In genomic region chr19:18415177-18415867, GRCh38 we compare ENCODE assay signal across 8 cellular contexts. TPM values are rescaled to one million over a fixed set of nuclear protein-coding genes. Genes with fewer than 3 reads are reported as not detected.
A peak's percentile ranks its signal among the peaks of the same experiment; 100 is the strongest.
DNase-seq lines count a peak whose midpoint lies in the region; ATAC-seq, FAIRE-seq and TF ChIP-seq lines count a peak whose summit lies in the region.

No MANE protein-coding gene starts in this region.

- peak overlapping the region; percentile 85 for H3K4me3 Mint-ChIP-seq in activated naive CD8-positive, alpha-beta T cell treated with anti-CD3 and anti-CD28 coated beads, Interleukin-2, amount 10 ng/mL, durations not matched to agents 7 days and 5 days
- H3K4me3 Mint-ChIP-seq in immature natural killer cell (peak overlapping the region in 4 of 5 donors; percentile 59 to 85 (median 68)), endothelial cell (ENCODE audit: unreplicated experiment) (no peak overlapping the region)
- H3K4me3 Mint-ChIP-seq in stimulated activated naive B cell treated with anti-CD40 and anti-IgM and Interleukin-4, amounts not matched to agents 10 μg/mL and 1 μg/mL and 100 μg/mL, for 72 hours, result peak overlapping the region; percentile 59 to 63

- peak; percentile 71 for DNase-seq in AG09319 (ENCODE audit: extremely low read depth, low read depth)
- DNase-seq in Jurkat, Clone E6-1 (ENCODE audit: low read depth, low spot score), result no peak
- peak; percentile 49 for DNase-seq in activated naive CD8-positive, alpha-beta T cell treated with anti-CD3 and anti-CD28 coated beads, Interleukin-2, amount 10 ng/mL, durations not matched to agents 7 days and 5 days
- DNase-seq in immature natural killer cell, result no peak
- no peak for DNase-seq in stimulated activated naive B cell treated with anti-CD40 and anti-IgM and Interleukin-4, amounts not matched to agents 10 μg/mL and 1 μg/mL and 100 μg/mL, for 72 hours
- DNase-seq in frontal cortex (ENCODE audit: low spot score in 2 of 2), result no peak
- no peak for DNase-seq in endothelial cell (ENCODE audit: low spot score)
- no peak for DNase-seq in NCI-H526 (lab: John Stamatoyannopoulos, UW)

- H3K27ac Mint-ChIP-seq in activated naive CD8-positive, alpha-beta T cell treated with anti-CD3 and anti-CD28 coated beads, Interleukin-2, amount 10 ng/mL, durations not matched to agents 7 days and 5 days, result peak overlapping the region; percentile 86
- H3K27ac Mint-ChIP-seq in immature natural killer cell, result peak overlapping the region; percentile 83 to 98 (median 94)
- H3K27ac Mint-ChIP-seq in stimulated activated naive B cell treated with anti-CD40 and anti-IgM and Interleukin-4, amounts not matched to agents 10 μg/mL and 1 μg/mL and 100 μg/mL, for 72 hours, result no peak overlapping the region
- no peak overlapping the region for H3K27ac Mint-ChIP-seq in endothelial cell (ENCODE audit: unreplicated experiment)

- no peak for FAIRE-seq in frontal cortex (lab: Jason Lieb, UNC)

- TF ChIP-seq CTCF in AG09319 (IDR thresholded peaks at IDR 0.05; ENCODE audit: low read depth, low read length) (no peak; the same call in 1 of the 2 replicates), endothelial cell (IDR thresholded peaks at IDR 0.05; ENCODE audit: unreplicated experiment) (no peak)

- no peaks in the 10 kb centered on the region for H3K9me3 Mint-ChIP-seq in activated naive CD8-positive, alpha-beta T cell treated with anti-CD3 and anti-CD28 coated beads, Interleukin-2, amount 10 ng/mL, durations not matched to agents 7 days and 5 days
- H3K9me3 Mint-ChIP-seq in immature natural killer cell (no peaks in the 10 kb centered on the region), endothelial cell (ENCODE audit: unreplicated experiment) (no peaks in the 10 kb centered on the region)
- H3K9me3 Mint-ChIP-seq in stimulated activated naive B cell treated with anti-CD40 and anti-IgM and Interleukin-4, amounts not matched to agents 10 μg/mL and 1 μg/mL and 100 μg/mL, for 72 hours, result no peaks in the 10 kb centered on the region

- POLR2A ChIA-PET in activated naive CD8-positive, alpha-beta T cell treated with anti-CD3 and anti-CD28 coated beads, Interleukin-2, amount 10 ng/mL, durations not matched to agents 7 days and 5 days (lab: Charles Lee), result interaction anchor here (0.7 to 7.7 kb wide), 11 partner anchors 14 to 263 kb away, joined by 3 to 103 read pairs (median 4); partner anchors contain the start of genes ISYNA1, JUND, LSM4 and PIK3R2

- ATAC-seq in activated naive CD8-positive, alpha-beta T cell treated with anti-CD3 and anti-CD28 coated beads, Interleukin-2, amount 10 ng/mL, durations not matched to agents 7 days and 5 days (ENCODE audit: low read depth), result no peak
- no peak for ATAC-seq in stimulated activated naive B cell treated with anti-CD40 and anti-IgM and Interleukin-4, amounts not matched to agents 10 μg/mL and 1 μg/mL and 100 μg/mL, for 72 hours (replicated peaks)

- peaks cover 2% of the 10 kb centered on the region for H3K36me3 Mint-ChIP-seq in activated naive CD8-positive, alpha-beta T cell treated with anti-CD3 and anti-CD28 coated beads, Interleukin-2, amount 10 ng/mL, durations not matched to agents 7 days and 5 days
- no peaks in the 10 kb centered on the region for H3K36me3 Mint-ChIP-seq in immature natural killer cell
- no peaks in the 10 kb centered on the region for H3K36me3 Mint-ChIP-seq in stimulated activated naive B cell treated with anti-CD40 and anti-IgM and Interleukin-4, amounts not matched to agents 10 μg/mL and 1 μg/mL and 100 μg/mL, for 72 hours
- H3K36me3 Mint-ChIP-seq in endothelial cell (ENCODE audit: low read depth, unreplicated experiment), result no peaks in the 10 kb centered on the region

- peaks cover 48% of the 10 kb centered on the region for H3K4me1 Mint-ChIP-seq in activated naive CD8-positive, alpha-beta T cell treated with anti-CD3 and anti-CD28 coated beads, Interleukin-2, amount 10 ng/mL, durations not matched to agents 7 days and 5 days
- H3K4me1 Mint-ChIP-seq in immature natural killer cell, result peaks cover 55 to 57% of the 10 kb centered on the region in 2 donors
- peaks cover 41 to 64% of the 10 kb centered on the region in 2 donors for H3K4me1 Mint-ChIP-seq in stimulated activated naive B cell treated with anti-CD40 and anti-IgM and Interleukin-4, amounts not matched to agents 10 μg/mL and 1 μg/mL and 100 μg/mL, for 72 hours
- H3K4me1 Mint-ChIP-seq in endothelial cell (ENCODE audit: unreplicated experiment), result peaks cover 14% of the 10 kb centered on the region

- H3K4me3 ChIP-seq in Jurkat, Clone E6-1 (ENCODE audit: low read length), result peak overlapping the region; percentile 22

- peaks cover 4% of the 10 kb centered on the region for H3K27me3 Mint-ChIP-seq in activated naive CD8-positive, alpha-beta T cell treated with anti-CD3 and anti-CD28 coated beads, Interleukin-2, amount 10 ng/mL, durations not matched to agents 7 days and 5 days
- peaks cover 23 to 32% (median 24%) of the 10 kb centered on the region in 3 donors for H3K27me3 Mint-ChIP-seq in immature natural killer cell (ENCODE audit: low read depth in 3 of 3)
- H3K27me3 Mint-ChIP-seq in stimulated activated naive B cell treated with anti-CD40 and anti-IgM and Interleukin-4, amounts not matched to agents 10 μg/mL and 1 μg/mL and 100 μg/mL, for 72 hours, result peaks cover 64 to 85% of the 10 kb centered on the region in 2 donors
- peaks cover 19% of the 10 kb centered on the region for H3K27me3 Mint-ChIP-seq in endothelial cell (ENCODE audit: unreplicated experiment)

RNA-seq across cellular contexts. Expression of gene SSBP4, which starts 3.9 kb away (rescaled TPM):
- polyA plus RNA-seq in Jurkat, Clone E6-1 (2012; ENCODE audit: insufficient read depth, insufficient read length), result 148 TPM
- total RNA-seq in activated naive CD8-positive, alpha-beta T cell treated with anti-CD3 and anti-CD28 coated beads, Interleukin-2, amount 10 ng/mL, durations not matched to agents 7 days and 5 days, result 100 to 1,000 TPM; 152 to 158 TPM
- 100 to 1,000 TPM in 2 of 3 donors, 10 to 100 TPM in 1; 73.5 to 122 (median 107) TPM for polyA plus RNA-seq in immature natural killer cell
- 69.3 TPM for total RNA-seq in frontal cortex
- total RNA-seq in endothelial cell (ENCODE audit: unreplicated experiment), result 60.7 TPM

RNA-seq across cellular contexts. Expression of gene LRRC25, which starts 17.9 kb away (rescaled TPM):
- polyA plus RNA-seq in Jurkat, Clone E6-1 (2012; ENCODE audit: insufficient read depth, insufficient read length), result not detected
- 1 to 10 TPM; 1.2 to 1.6 TPM for total RNA-seq in activated naive CD8-positive, alpha-beta T cell treated with anti-CD3 and anti-CD28 coated beads, Interleukin-2, amount 10 ng/mL, durations not matched to agents 7 days and 5 days
- polyA plus RNA-seq in immature natural killer cell, result 10 to 100 TPM in 1 of 3 donors, 1 to 10 TPM in 2; 2.7 to 18.1 (median 7.7) TPM
- total RNA-seq in frontal cortex (0.41 TPM), endothelial cell (ENCODE audit: unreplicated experiment) (not detected)

RNA-seq across cellular contexts. Expression of gene ISYNA1, which starts 22.6 kb away (rescaled TPM):
- polyA plus RNA-seq in Jurkat, Clone E6-1 (2012; ENCODE audit: insufficient read depth, insufficient read length), result 5.0 TPM
- 10 to 100 TPM; 39.6 to 43.4 TPM for total RNA-seq in activated naive CD8-positive, alpha-beta T cell treated with anti-CD3 and anti-CD28 coated beads, Interleukin-2, amount 10 ng/mL, durations not matched to agents 7 days and 5 days
- polyA plus RNA-seq in immature natural killer cell, result 10 to 100 TPM; 29.7 to 32.2 (median 31.2) TPM
- 62.8 TPM for total RNA-seq in frontal cortex
- total RNA-seq in endothelial cell (ENCODE audit: unreplicated experiment), result 68.5 TPM

RNA-seq across cellular contexts. Expression of gene GDF15, which starts 29.4 kb away (rescaled TPM):
- polyA plus RNA-seq in Jurkat, Clone E6-1 (2012; ENCODE audit: insufficient read depth, insufficient read length), result not detected
- total RNA-seq in activated naive CD8-positive, alpha-beta T cell treated with anti-CD3 and anti-CD28 coated beads, Interleukin-2, amount 10 ng/mL, durations not matched to agents 7 days and 5 days, result under 1 TPM; 0.34 to 0.75 TPM
- polyA plus RNA-seq in immature natural killer cell, result not detected
- total RNA-seq in frontal cortex, result not detected
- total RNA-seq in endothelial cell (ENCODE audit: unreplicated experiment), result 1.3 TPM

Comparison
In these comparisons a context has a peak if more than half of its experiments do, and no peak if none do; other contexts are left out.
1. DNase-seq: peak in AG09319 (single experiment) and activated naive CD8-positive, alpha-beta T cell treated with anti-CD3 and anti-CD28 coated beads, Interleukin-2, amount 10 ng/mL, durations not matched to agents 7 days and 5 days (single experiment); none in Jurkat, Clone E6-1 (single experiment), immature natural killer cell (0 of 3), stimulated activated naive B cell treated with anti-CD40 and anti-IgM and Interleukin-4, amounts not matched to agents 10 μg/mL and 1 μg/mL and 100 μg/mL, for 72 hours (single experiment), frontal cortex (0 of 2), endothelial cell (single experiment) and NCI-H526 (0 of 2).
2. H3K27ac Mint-ChIP-seq: peak in activated naive CD8-positive, alpha-beta T cell treated with anti-CD3 and anti-CD28 coated beads, Interleukin-2, amount 10 ng/mL, durations not matched to agents 7 days and 5 days (single experiment) and immature natural killer cell (6 of 6); none in stimulated activated naive B cell treated with anti-CD40 and anti-IgM and Interleukin-4, amounts not matched to agents 10 μg/mL and 1 μg/mL and 100 μg/mL, for 72 hours (single experiment) and endothelial cell (single experiment).